Comparison of ENCODE assay signal across 3 cellular contexts in genomic region chr3:115486880-115487279, GRCh38.
TF ChIP-seq lines count a peak whose summit lies in the region.

No MANE protein-coding gene starts in this region.

TF ChIP-seq in SK-N-SH, 30 proteins besides CTCF, POLR2A, EP300 and RAD21 (continued from another document):
- TF ChIP-seq, protein P1, sequence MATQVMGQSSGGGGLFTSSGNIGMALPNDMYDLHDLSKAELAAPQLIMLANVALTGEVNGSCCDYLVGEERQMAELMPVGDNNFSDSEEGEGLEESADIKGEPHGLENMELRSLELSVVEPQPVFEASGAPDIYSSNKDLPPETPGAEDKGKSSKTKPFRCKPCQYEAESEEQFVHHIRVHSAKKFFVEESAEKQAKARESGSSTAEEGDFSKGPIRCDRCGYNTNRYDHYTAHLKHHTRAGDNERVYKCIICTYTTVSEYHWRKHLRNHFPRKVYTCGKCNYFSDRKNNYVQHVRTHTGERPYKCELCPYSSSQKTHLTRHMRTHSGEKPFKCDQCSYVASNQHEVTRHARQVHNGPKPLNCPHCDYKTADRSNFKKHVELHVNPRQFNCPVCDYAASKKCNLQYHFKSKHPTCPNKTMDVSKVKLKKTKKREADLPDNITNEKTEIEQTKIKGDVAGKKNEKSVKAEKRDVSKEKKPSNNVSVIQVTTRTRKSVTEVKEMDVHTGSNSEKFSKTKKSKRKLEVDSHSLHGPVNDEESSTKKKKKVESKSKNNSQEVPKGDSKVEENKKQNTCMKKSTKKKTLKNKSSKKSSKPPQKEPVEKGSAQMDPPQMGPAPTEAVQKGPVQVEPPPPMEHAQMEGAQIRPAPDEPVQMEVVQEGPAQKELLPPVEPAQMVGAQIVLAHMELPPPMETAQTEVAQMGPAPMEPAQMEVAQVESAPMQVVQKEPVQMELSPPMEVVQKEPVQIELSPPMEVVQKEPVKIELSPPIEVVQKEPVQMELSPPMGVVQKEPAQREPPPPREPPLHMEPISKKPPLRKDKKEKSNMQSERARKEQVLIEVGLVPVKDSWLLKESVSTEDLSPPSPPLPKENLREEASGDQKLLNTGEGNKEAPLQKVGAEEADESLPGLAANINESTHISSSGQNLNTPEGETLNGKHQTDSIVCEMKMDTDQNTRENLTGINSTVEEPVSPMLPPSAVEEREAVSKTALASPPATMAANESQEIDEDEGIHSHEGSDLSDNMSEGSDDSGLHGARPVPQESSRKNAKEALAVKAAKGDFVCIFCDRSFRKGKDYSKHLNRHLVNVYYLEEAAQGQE (IDR thresholded peaks at IDR 0.05; ENCODE audit: low read depth, low read length) = peak; percentile 80

TF ChIP-seq in SK-N-SH treated with all-trans-retinoic acid at 6 μM for 48 hours, 23 proteins besides CTCF, POLR2A, EP300 and RAD21 (continued from another document):
- TF ChIP-seq ZNF565 (CRISPR knock-in tag; conservative IDR thresholded peaks at IDR 0.05; ENCODE audit: low read depth) (no peak), OSR1 (CRISPR knock-in tag; IDR thresholded peaks at IDR 0.05) (no peak), ESRRG (CRISPR knock-in tag; IDR thresholded peaks at IDR 0.05) (no peak), ZFP30 (CRISPR knock-in tag; IDR thresholded peaks at IDR 0.05) (no peak), TCF4 (CRISPR knock-in tag; IDR thresholded peaks at IDR 0.05; ENCODE audit: borderline replicate concordance) (no peak), ZNF8 (CRISPR knock-in tag; IDR thresholded peaks at IDR 0.05) (no peak), ZNF70 (CRISPR knock-in tag; IDR thresholded peaks at IDR 0.05) (no peak), PPARA (CRISPR knock-in tag; IDR thresholded peaks at IDR 0.05; ENCODE audit: borderline replicate concordance) (no peak)
- TF ChIP-seq, protein P2, sequence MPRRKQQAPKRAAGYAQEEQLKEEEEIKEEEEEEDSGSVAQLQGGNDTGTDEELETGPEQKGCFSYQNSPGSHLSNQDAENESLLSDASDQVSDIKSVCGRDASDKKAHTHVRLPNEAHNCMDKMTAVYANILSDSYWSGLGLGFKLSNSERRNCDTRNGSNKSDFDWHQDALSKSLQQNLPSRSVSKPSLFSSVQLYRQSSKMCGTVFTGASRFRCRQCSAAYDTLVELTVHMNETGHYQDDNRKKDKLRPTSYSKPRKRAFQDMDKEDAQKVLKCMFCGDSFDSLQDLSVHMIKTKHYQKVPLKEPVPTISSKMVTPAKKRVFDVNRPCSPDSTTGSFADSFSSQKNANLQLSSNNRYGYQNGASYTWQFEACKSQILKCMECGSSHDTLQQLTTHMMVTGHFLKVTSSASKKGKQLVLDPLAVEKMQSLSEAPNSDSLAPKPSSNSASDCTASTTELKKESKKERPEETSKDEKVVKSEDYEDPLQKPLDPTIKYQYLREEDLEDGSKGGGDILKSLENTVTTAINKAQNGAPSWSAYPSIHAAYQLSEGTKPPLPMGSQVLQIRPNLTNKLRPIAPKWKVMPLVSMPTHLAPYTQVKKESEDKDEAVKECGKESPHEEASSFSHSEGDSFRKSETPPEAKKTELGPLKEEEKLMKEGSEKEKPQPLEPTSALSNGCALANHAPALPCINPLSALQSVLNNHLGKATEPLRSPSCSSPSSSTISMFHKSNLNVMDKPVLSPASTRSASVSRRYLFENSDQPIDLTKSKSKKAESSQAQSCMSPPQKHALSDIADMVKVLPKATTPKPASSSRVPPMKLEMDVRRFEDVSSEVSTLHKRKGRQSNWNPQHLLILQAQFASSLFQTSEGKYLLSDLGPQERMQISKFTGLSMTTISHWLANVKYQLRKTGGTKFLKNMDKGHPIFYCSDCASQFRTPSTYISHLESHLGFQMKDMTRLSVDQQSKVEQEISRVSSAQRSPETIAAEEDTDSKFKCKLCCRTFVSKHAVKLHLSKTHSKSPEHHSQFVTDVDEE (CRISPR knock-in tag; IDR thresholded peaks at IDR 0.05) = no peak

TF ChIP-seq in HCT116, 20 proteins besides CTCF, POLR2A, EP300 and RAD21:
- TF ChIP-seq, protein P1 (IDR thresholded peaks at IDR 0.05; ENCODE audit: low read depth) = peak; percentile 10
- no peak for TF ChIP-seq SP1 (IDR thresholded peaks at IDR 0.05; ENCODE audit: low read depth)
